Comparison of ENCODE assay signal across 8 cellular contexts in the genomic region with DNA sequence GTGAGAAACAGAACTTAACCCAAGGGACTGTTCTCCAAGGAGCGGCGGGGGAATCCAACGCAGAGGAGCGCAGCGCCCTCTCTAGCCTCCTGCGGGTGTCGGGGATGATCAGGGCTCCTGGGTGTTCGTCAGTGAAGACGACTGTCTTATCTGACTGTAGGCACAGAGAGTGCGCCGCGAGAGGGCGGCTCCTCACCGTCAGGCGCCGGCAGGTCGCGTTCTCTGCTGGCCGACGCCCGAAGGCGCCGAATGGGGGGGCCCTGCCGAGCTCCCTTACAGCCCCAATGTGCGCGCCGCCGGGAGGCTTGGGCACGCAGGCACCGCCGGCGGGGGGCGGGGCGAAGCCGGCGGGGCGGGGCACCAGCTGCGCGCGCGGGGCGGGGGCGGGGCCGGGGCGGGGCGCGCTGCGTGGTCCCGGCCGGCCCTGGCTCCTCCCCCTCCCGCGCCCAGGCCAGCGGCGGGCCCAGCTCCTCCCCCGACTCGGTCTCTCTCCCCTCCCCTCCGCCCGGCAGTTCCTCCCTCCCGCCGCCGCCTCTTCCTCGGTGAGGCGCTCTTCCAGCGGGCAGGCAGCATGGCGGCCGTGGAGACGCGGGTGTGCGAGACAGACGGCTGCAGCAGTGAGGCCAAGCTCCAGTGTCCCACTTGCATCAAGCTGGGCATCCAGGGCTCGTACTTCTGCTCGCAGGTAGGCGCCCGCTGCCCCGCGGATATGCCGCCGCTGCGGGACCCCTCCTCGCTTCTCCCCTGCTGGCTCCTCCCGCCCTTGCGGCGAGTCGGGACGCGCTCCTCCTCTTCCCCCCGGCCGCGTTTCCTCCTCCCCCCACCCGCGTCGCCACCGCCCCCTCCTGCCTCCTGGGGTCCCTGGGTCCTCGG. TPM values are rescaled to one million over a fixed set of nuclear protein-coding genes. Genes with fewer than 3 reads are reported as not detected.
A peak's percentile ranks its signal among the peaks of the same experiment; 100 is the strongest.
DNase-seq lines count a peak whose midpoint lies in the region; ATAC-seq and TF ChIP-seq lines count a peak whose summit lies in the region.

A gene (plus strand): TSS at position 539 of the 873 bp plus-strand sequence. CDS start 33 bp downstream, at position 572.

- peaks cover 0 to 11% (median 7%) of the 10 kb centered on the region in 4 donors for H3K4me1 ChIP-seq in liver (ENCODE audit: control insufficient read depth in 4 of 4, insufficient read depth in 4 of 4, low read length in 3 of 4)

- peak; percentile 66 to 71 for TF ChIP-seq RAD21 in liver (IDR thresholded peaks at IDR 0.05)

- H3K9me3 ChIP-seq in liver (ENCODE audit: control insufficient read depth in 4 of 4, low read length in 3 of 4): no peaks in the 10 kb centered on the region

- WGBS in liver: under 1% methylated on average over 94 of the region's 94 CpGs

- peak; percentile 52 for TF ChIP-seq CTCF in liver (IDR thresholded peaks at IDR 0.05; ENCODE audit: low read depth, low read length, missing input control)

- H3K36me3 ChIP-seq in liver (ENCODE audit: control insufficient read depth in 4 of 4, insufficient read depth in 3 of 4, low read depth in 1 of 4, low read length in 3 of 4): no peaks in the 10 kb centered on the region

- H3K27ac ChIP-seq in liver (ENCODE audit: low read depth in 1 of 2, low read length in 2 of 2): peak within 1 kb of the TSS; percentile 82 to 91

- ATAC-seq in GM19395 (IDR thresholded peaks at IDR 0.05; ENCODE audit: unreplicated experiment) (peak; percentile 88), HG03565 (IDR thresholded peaks at IDR 0.05; ENCODE audit: unreplicated experiment) (peak; percentile 96)

- peak within 1 kb of the TSS; percentile 86 to 100 (median 97) for H3K4me3 ChIP-seq in liver (ENCODE audit: low read depth in 1 of 3, low read length in 3 of 3)

- peak within 1 kb of the TSS; percentile 82 to 94 for H3K9ac ChIP-seq in liver (ENCODE audit: low read depth in 1 of 2, low read length in 2 of 2)

- DNase-seq in CD1c-positive myeloid dendritic cell (ENCODE audit: extremely low spot score) (peak; percentile 97), NCI-H748 treated with DMSO at 0.1 percent for 48 hours (lab: John Stamatoyannopoulos, UW) (peak; percentile 76), dermis blood vessel endothelial cell (peak; percentile 95)
- DNase-seq in activated CD4-positive, alpha-beta T cell treated with anti-CD3 and anti-CD28 coated beads, Interleukin-2, amount 50 U/mL, for 4 hours: peak; percentile 94 to 96
- peak; percentile 94 for DNase-seq in stimulated activated CD4-positive, alpha-beta T cell treated with anti-CD3 and anti-CD28 coated beads, Interleukin-4, amount 100 ng/mL, for 24 hours

- no peaks in the 10 kb centered on the region for H3K27me3 ChIP-seq in liver (ENCODE audit: control insufficient read depth in 4 of 4, insufficient read depth in 4 of 4, low read length in 3 of 4)

TF ChIP-seq in liver, 16 proteins besides CTCF, POLR2A, EP300 and RAD21:
- TF ChIP-seq NR2F2 (IDR thresholded peaks at IDR 0.05) (no peak), HNF4G (IDR thresholded peaks at IDR 0.05) (no peak), YY1 (IDR thresholded peaks at IDR 0.05) (peak; percentile 91), FOXA2 (IDR thresholded peaks at IDR 0.05) (no peak), JUND (IDR thresholded peaks at IDR 0.05) (no peak), RXRA (IDR thresholded peaks at IDR 0.05) (peak in 1 of 2 donors; percentile 44), GABPA (IDR thresholded peaks at IDR 0.05 in 1 of 2, conservative IDR thresholded peaks at IDR 0.05 in 1 of 2) (no peak), EGR1 (IDR thresholded peaks at IDR 0.05; ENCODE audit: low read depth in 2 of 2) (peak in 1 of 2 donors; percentile 6), FOXA1 (IDR thresholded peaks at IDR 0.05) (no peak), TAF1 (conservative IDR thresholded peaks at IDR 0.05) (peak; percentile 73), SP1 (IDR thresholded peaks at IDR 0.05) (peak; percentile 46), HNF4A (conservative IDR thresholded peaks at IDR 0.05) (no peak)
- TF ChIP-seq, protein P1, sequence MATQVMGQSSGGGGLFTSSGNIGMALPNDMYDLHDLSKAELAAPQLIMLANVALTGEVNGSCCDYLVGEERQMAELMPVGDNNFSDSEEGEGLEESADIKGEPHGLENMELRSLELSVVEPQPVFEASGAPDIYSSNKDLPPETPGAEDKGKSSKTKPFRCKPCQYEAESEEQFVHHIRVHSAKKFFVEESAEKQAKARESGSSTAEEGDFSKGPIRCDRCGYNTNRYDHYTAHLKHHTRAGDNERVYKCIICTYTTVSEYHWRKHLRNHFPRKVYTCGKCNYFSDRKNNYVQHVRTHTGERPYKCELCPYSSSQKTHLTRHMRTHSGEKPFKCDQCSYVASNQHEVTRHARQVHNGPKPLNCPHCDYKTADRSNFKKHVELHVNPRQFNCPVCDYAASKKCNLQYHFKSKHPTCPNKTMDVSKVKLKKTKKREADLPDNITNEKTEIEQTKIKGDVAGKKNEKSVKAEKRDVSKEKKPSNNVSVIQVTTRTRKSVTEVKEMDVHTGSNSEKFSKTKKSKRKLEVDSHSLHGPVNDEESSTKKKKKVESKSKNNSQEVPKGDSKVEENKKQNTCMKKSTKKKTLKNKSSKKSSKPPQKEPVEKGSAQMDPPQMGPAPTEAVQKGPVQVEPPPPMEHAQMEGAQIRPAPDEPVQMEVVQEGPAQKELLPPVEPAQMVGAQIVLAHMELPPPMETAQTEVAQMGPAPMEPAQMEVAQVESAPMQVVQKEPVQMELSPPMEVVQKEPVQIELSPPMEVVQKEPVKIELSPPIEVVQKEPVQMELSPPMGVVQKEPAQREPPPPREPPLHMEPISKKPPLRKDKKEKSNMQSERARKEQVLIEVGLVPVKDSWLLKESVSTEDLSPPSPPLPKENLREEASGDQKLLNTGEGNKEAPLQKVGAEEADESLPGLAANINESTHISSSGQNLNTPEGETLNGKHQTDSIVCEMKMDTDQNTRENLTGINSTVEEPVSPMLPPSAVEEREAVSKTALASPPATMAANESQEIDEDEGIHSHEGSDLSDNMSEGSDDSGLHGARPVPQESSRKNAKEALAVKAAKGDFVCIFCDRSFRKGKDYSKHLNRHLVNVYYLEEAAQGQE (IDR thresholded peaks at IDR 0.05): peak; percentile 42
- TF ChIP-seq, protein P2, sequence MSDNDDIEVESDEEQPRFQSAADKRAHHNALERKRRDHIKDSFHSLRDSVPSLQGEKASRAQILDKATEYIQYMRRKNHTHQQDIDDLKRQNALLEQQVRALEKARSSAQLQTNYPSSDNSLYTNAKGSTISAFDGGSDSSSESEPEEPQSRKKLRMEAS (IDR thresholded peaks at IDR 0.05): no peak
TF ChIP-seq in liver: peak in this region for 6.

RNA-seq across cellular contexts. Expression of the gene that starts here (rescaled TPM):
- 24.7 and 37.3 TPM in 2 replicates for total RNA-seq in dermis blood vessel endothelial cell
- 10 to 100 TPM; 16.3 to 16.9 TPM for total RNA-seq in liver
- 10 to 100 TPM in 1 of 2 donors, 1 to 10 TPM in 1; 9.5 to 10.5 TPM for polyA plus RNA-seq in liver

Comparison
In these comparisons a context has a peak if more than half of its experiments do, and no peak if none do; other contexts are left out.
1. Peak in every context shown above with its lines: DNase-seq, ATAC-seq, H3K4me3 ChIP-seq and H3K27ac ChIP-seq.